In the genomic region with DNA sequence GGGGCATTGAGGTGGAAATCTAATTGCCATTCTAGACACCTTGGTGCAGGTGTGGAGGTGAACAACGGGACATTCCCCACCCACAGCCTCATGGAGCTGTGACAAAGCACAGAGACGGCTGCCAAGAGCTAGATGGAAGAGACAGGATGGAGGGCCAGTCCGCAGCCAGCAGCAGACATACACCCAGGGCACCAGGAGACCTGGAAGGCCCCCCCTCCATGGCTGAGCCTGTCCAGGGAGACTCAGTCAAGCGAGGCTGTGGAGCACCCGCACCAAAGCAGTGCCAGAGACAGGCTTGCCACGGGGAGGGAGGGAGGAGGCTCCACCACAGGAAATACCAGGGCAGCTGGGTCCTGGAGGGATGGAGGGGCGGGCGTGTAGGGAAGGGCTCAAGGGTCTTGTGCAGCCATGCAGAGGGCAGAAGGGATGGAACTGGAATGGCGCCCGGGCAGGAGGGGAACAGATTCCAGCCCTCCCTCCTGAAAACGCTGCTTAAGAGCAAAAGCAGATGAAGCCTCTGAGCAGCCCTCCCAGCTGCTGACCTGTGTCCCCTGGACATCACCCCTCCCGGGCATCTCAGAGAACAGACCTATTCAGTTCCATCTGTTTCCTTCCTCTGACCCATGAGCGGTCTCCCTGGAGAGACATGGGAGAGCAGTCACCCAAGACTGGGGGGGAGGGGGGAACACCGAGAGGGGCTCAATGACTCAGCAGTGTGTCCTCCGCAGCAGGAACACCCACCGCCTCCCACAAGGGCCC, we compare ENCODE assay signal across 8 cellular contexts. TPM values are rescaled to one million over a fixed set of nuclear protein-coding genes. Genes with fewer than 3 reads are reported as not detected.
DNase-seq lines count a peak whose midpoint lies in the region; ATAC-seq, FAIRE-seq and TF ChIP-seq lines count a peak whose summit lies in the region.

No MANE protein-coding gene starts in this region.

- H3K9me2 ChIP-seq in SU-DHL-6 (replicated peaks; ENCODE audit: insufficient read depth, low read length) (no peaks in the 10 kb centered on the region), MM.1S (replicated peaks; ENCODE audit: insufficient read depth, low read length) (no peaks in the 10 kb centered on the region)

- H3K4me2 ChIP-seq in SU-DHL-6 (ENCODE audit: low read depth, low read length, poor library complexity, severe bottlenecking) (peak overlapping the region; percentile 74), trophoblast cell (ENCODE audit: low read length) (peak overlapping the region; percentile 5), MM.1S (ENCODE audit: low read depth, low read length) (no peak overlapping the region)

- H3K4ac ChIP-seq in trophoblast cell (ENCODE audit: low read depth, low read length), result no peak overlapping the region

- no peak for FAIRE-seq in H54 (lab: Jason Lieb, UNC)

- no peak overlapping the region for H3K23ac ChIP-seq in trophoblast cell (ENCODE audit: low read length)

- TF ChIP-seq POLR2A in H54 (IDR thresholded peaks at IDR 0.05; ENCODE audit: low read depth, low read length), result no peak
- no peak for TF ChIP-seq POLR2A in GM18505 (IDR thresholded peaks at IDR 0.05; ENCODE audit: borderline replicate concordance, extremely low read depth, insufficient read depth, insufficient read length)

- H3K14ac ChIP-seq in trophoblast cell (ENCODE audit: low read length), result no peak overlapping the region

- H3K9ac ChIP-seq in SU-DHL-6 (ENCODE audit: low read length) (peak overlapping the region; percentile 51), trophoblast cell (ENCODE audit: low read length) (no peak overlapping the region), MM.1S (ENCODE audit: low read length) (no peak overlapping the region)

- no peaks in the 10 kb centered on the region for H3K9me3 ChIP-seq in SU-DHL-6 (ENCODE audit: insufficient read depth, low read length)
- no peaks in the 10 kb centered on the region for H3K9me3 ChIP-seq in trophoblast cell (ENCODE audit: insufficient read depth, low read depth, low read length)
- no peaks in the 10 kb centered on the region for H3K9me3 ChIP-seq in MM.1S (replicated peaks; ENCODE audit: insufficient read depth, low read length)

- peaks cover 100% of the 10 kb centered on the region for H3K79me2 ChIP-seq in SU-DHL-6 (ENCODE audit: insufficient read depth, low read length)
- H3K79me2 ChIP-seq in trophoblast cell (ENCODE audit: control insufficient read depth, insufficient read depth, low read length, poor library complexity), result peaks cover 20% of the 10 kb centered on the region
- peaks cover 95% of the 10 kb centered on the region for H3K79me2 ChIP-seq in MM.1S (ENCODE audit: low read length)

- H3K36me3 ChIP-seq in SU-DHL-6 (ENCODE audit: low read length) (no peaks in the 10 kb centered on the region), trophoblast cell (ENCODE audit: control insufficient read depth in 1 of 2, insufficient read depth in 2 of 2, low read length in 2 of 2) (no peaks in the 10 kb centered on the region), MM.1S (replicated peaks; ENCODE audit: insufficient read depth, low read length) (no peaks in the 10 kb centered on the region)

- H3F3A ChIP-seq in SU-DHL-6 (ENCODE audit: insufficient read depth), result peaks cover 23% of the 10 kb centered on the region
- H3F3A ChIP-seq in MM.1S (ENCODE audit: insufficient read depth, low read length), result no peaks in the 10 kb centered on the region

- H3K18ac ChIP-seq in trophoblast cell (ENCODE audit: low read length), result peak overlapping the region; percentile 25

- H2BK5ac ChIP-seq in trophoblast cell (ENCODE audit: low read depth, low read length, poor library complexity), result no peak overlapping the region

- DNase-seq in activated CD4-positive, alpha-beta T cell treated with anti-CD3 and anti-CD28 coated beads for 48 hours, result peak; percentile 12
- DNase-seq in activated CD4-positive, alpha-beta T cell treated with anti-CD3 and anti-CD28 coated beads, Interleukin-2, amount 50 U/mL, for 1 hour, result no peak
- DNase-seq in fibroblast of pulmonary artery (ENCODE audit: low read depth) (peak; percentile 53), trophoblast cell (no peak), MM.1S (no peak), H54 (ENCODE audit: insufficient read length, low spot score) (no peak)

- H3K4me3 ChIP-seq in SU-DHL-6 (ENCODE audit: insufficient read depth, low read length, poor library complexity, severe bottlenecking), result peak overlapping the region; percentile 9
- H3K4me3 ChIP-seq in fibroblast of pulmonary artery (replicated peaks; ENCODE audit: low read depth, low read length), result peak overlapping the region; percentile 17
- H3K4me3 ChIP-seq in trophoblast cell (ENCODE audit: low read depth, low read length), result no peak overlapping the region
- H3K4me3 ChIP-seq in MM.1S (ENCODE audit: low read length), result no peak overlapping the region

- no peak overlapping the region for H2BK12ac ChIP-seq in trophoblast cell (ENCODE audit: low read length)

- no peak for TF ChIP-seq CTCF in SU-DHL-6 (IDR thresholded peaks at IDR 0.05; ENCODE audit: insufficient read depth, low read length, poor library complexity, severe bottlenecking)
- no peak for TF ChIP-seq CTCF in fibroblast of pulmonary artery (IDR thresholded peaks at IDR 0.05; ENCODE audit: low read length, missing control alignments)
- no peak for TF ChIP-seq CTCF in MM.1S (IDR thresholded peaks at IDR 0.05; ENCODE audit: low read length)

- no peak overlapping the region for H4K91ac ChIP-seq in trophoblast cell (ENCODE audit: low read depth, low read length)

- no peak overlapping the region for H2AFZ ChIP-seq in SU-DHL-6 (ENCODE audit: low read depth, low read length, severe bottlenecking)
- no peak overlapping the region for H2AFZ ChIP-seq in trophoblast cell (ENCODE audit: insufficient read depth, low read length, poor library complexity)
- H2AFZ ChIP-seq in MM.1S (ENCODE audit: low read length), result no peak overlapping the region

- no peak overlapping the region for H4K12ac ChIP-seq in trophoblast cell (ENCODE audit: low read depth, low read length)

- peak overlapping the region; percentile 75 for H3K27ac ChIP-seq in SU-DHL-6 (ENCODE audit: low read depth, low read length)
- peak overlapping the region; percentile 5 for H3K27ac ChIP-seq in trophoblast cell (ENCODE audit: low read depth, low read length)
- H3K27ac ChIP-seq in MM.1S (ENCODE audit: low read length), result no peak overlapping the region

- no peaks in the 10 kb centered on the region for H4K20me1 ChIP-seq in SU-DHL-6 (ENCODE audit: low read depth, low read length)
- H4K20me1 ChIP-seq in MM.1S (ENCODE audit: insufficient read depth, low read length), result peaks cover 17% of the 10 kb centered on the region

- H2BK120ac ChIP-seq in trophoblast cell (ENCODE audit: insufficient read depth, low read length, poor library complexity), result no peak overlapping the region

- no CpG with 5 or more reads among the region's 16 CpGs for whole genome bisulfite sequencing in trophoblast cell (ENCODE audit: extremely low coverage, insufficient coverage, insufficient read length)

- H3K79me1 ChIP-seq in trophoblast cell (ENCODE audit: low read length), result peaks cover 2% of the 10 kb centered on the region

- H3K4me1 ChIP-seq in trophoblast cell (ENCODE audit: control insufficient read depth in 1 of 2, insufficient read depth in 2 of 2, low read length in 2 of 2) (peaks cover 23 to 26% of the 10 kb centered on the region in 2 experiments), MM.1S (ENCODE audit: low read length) (no peaks in the 10 kb centered on the region)

- no peak overlapping the region for H4K8ac ChIP-seq in trophoblast cell (ENCODE audit: low read depth, low read length)

- no peak for ATAC-seq in GM18505 (IDR thresholded peaks at IDR 0.05; ENCODE audit: unreplicated experiment)

- H2AK5ac ChIP-seq in trophoblast cell (ENCODE audit: low read length), result no peak overlapping the region

- H3K27me3 ChIP-seq in SU-DHL-6 (ENCODE audit: low read length), result no peaks in the 10 kb centered on the region
- no peaks in the 10 kb centered on the region for H3K27me3 ChIP-seq in trophoblast cell (ENCODE audit: insufficient read depth, low read length)
- no peaks in the 10 kb centered on the region for H3K27me3 ChIP-seq in MM.1S (replicated peaks; ENCODE audit: insufficient read depth, low read length)

RNA-seq across cellular contexts. Expression of a gene that starts 14.4 kb away (rescaled TPM):
- 18.1 and 19.9 TPM in 2 replicates for polyA plus RNA-seq in trophoblast cell (2013)

RNA-seq across cellular contexts. Expression of a gene that starts 38.6 kb away (rescaled TPM):
- polyA plus RNA-seq in trophoblast cell (2013), result 0.12 and 0.25 TPM in 2 replicates

RNA-seq across cellular contexts. Expression of a gene that starts 38.8 kb away (rescaled TPM):
- polyA plus RNA-seq in trophoblast cell (2013), result 2.6 and 2.7 TPM in 2 replicates

Comparison
In these comparisons a context has a peak if more than half of its experiments do, and no peak if none do; other contexts are left out.
1. DNase-seq: peak in activated CD4-positive, alpha-beta T cell treated with anti-CD3 and anti-CD28 coated beads for 48 hours (single experiment) and fibroblast of pulmonary artery (single experiment); none in activated CD4-positive, alpha-beta T cell treated with anti-CD3 and anti-CD28 coated beads, Interleukin-2, amount 50 U/mL, for 1 hour (single experiment), trophoblast cell (0 of 2), MM.1S (single experiment) and H54 (single experiment).
2. H3K4me3 ChIP-seq: peak in SU-DHL-6 (single experiment) and fibroblast of pulmonary artery (single experiment); none in trophoblast cell (single experiment) and MM.1S (single experiment).